In genomic region chr11:65583589-65583988, GRCh38 we compare ENCODE assay signal across 22 cellular contexts. TPM values are rescaled to one million over a fixed set of nuclear protein-coding genes. Genes with fewer than 3 reads are reported as not detected.
A peak's percentile ranks its signal among the peaks of the same experiment; 100 is the strongest.
DNase-seq lines count a peak whose midpoint lies in the region; ATAC-seq and TF ChIP-seq lines count a peak whose summit lies in the region.
"Had no signal": no experiment of that assay in that cellular context is flagged by ENCODE, and none has a peak within 500 bp of the region (broad histone marks: within the 10 kb centered on the region; RNA-seq: fewer than 3 reads in every experiment).

No MANE protein-coding gene starts in this region.

- no peak overlapping the region for H3K4me3 Mint-ChIP-seq in activated T-cell treated with anti-CD3 and anti-CD28 coated beads, Interleukin-2, amount 50 U/mL, for 24 hours
- no peak overlapping the region for H3K4me3 Mint-ChIP-seq in activated CD4-positive, alpha-beta memory T cell treated with anti-CD3 and anti-CD28 coated beads, Interleukin-2, amount 10 ng/mL, durations not matched to agents 7 days and 5 days
- H3K4me3 Mint-ChIP-seq in stimulated activated effector memory CD8-positive, alpha-beta T cell treated with anti-CD3 and anti-CD28 coated beads, Interleukin-12 subunit alpha, Interleukin-12 subunit beta, amount 100 ng/mL, for 72 hours = no peak overlapping the region

- H3K9me3 ChIP-seq in muscle layer of colon (ENCODE audit: low read length) = no peaks in the 10 kb centered on the region
- no peaks in the 10 kb centered on the region for H3K9me3 ChIP-seq in stomach
- H3K9me3 ChIP-seq: left ventricle myocardium inferior, suprapubic skin, uterus had no signal

- peak overlapping the region; percentile 15 for H3K27ac ChIP-seq in muscle layer of colon (ENCODE audit: low read depth, low read length)
- no peak overlapping the region for H3K27ac ChIP-seq in brain microvascular endothelial cell
- H3K27ac ChIP-seq in stomach = peak overlapping the region in 2 of 5 donors; percentile 7 to 78
- H3K27ac ChIP-seq: epithelial cell of prostate, left ventricle myocardium inferior, suprapubic skin, uterus had no signal

- no peak for DNase-seq in activated T-cell treated with anti-CD3 and anti-CD28 coated beads, Interleukin-2, amount 50 U/mL, for 24 hours
- no peak for DNase-seq in activated T-cell treated with anti-CD3 and anti-CD28 coated beads, Interleukin-2, amount 50 U/mL, for 48 hours
- DNase-seq in activated CD4-positive, alpha-beta memory T cell treated with anti-CD3 and anti-CD28 coated beads, Interleukin-2, amount 10 ng/mL, durations not matched to agents 7 days and 5 days = no peak
- no peak for DNase-seq in stimulated activated effector memory CD8-positive, alpha-beta T cell treated with anti-CD3 and anti-CD28 coated beads, Interleukin-12 subunit alpha, Interleukin-12 subunit beta, amount 100 ng/mL, for 72 hours (ENCODE audit: low spot score in 2 of 2)
- DNase-seq in brain microvascular endothelial cell (no peak), stomach (no peak)
- DNase-seq: activated naive CD4-positive, alpha-beta T cell treated with Interleukin-2 at 50 U/mL for 16 hours; C1 segment of cervical spinal cord; central memory CD4-positive, alpha-beta T cell; left ventricle myocardium inferior; NCI-H1092 treated with DMSO at 0.1 percent for 48 hours; NCI-H2029; NCI-H446; occipital lobe; SHP77; uterus had no signal

- H3K36me3 ChIP-seq in muscle layer of colon (ENCODE audit: insufficient read depth, low read length) (peaks cover 72% of the 10 kb centered on the region), brain microvascular endothelial cell (replicated peaks) (peaks cover 36% of the 10 kb centered on the region), stomach (peaks cover 48 to 89% (median 77%) of the 10 kb centered on the region in 4 donors)
- H3K36me3 ChIP-seq: uterus had no signal

- H3K27me3 ChIP-seq in muscle layer of colon (ENCODE audit: control insufficient read depth in 1 of 2, insufficient read depth in 2 of 2, low read length in 2 of 2) (no peaks in the 10 kb centered on the region), brain microvascular endothelial cell (replicated peaks) (no peaks in the 10 kb centered on the region), stomach (no peaks in the 10 kb centered on the region)
- H3K27me3 ChIP-seq: suprapubic skin, uterus had no signal

- no peak overlapping the region for H3K9ac ChIP-seq in muscle layer of colon (ENCODE audit: low read length)

- H3K9me3 Mint-ChIP-seq in activated T-cell treated with anti-CD3 and anti-CD28 coated beads, Interleukin-2, amount 50 U/mL, for 24 hours = no peaks in the 10 kb centered on the region
- no peaks in the 10 kb centered on the region for H3K9me3 Mint-ChIP-seq in activated CD4-positive, alpha-beta memory T cell treated with anti-CD3 and anti-CD28 coated beads, Interleukin-2, amount 10 ng/mL, durations not matched to agents 7 days and 5 days
- H3K9me3 Mint-ChIP-seq in stimulated activated effector memory CD8-positive, alpha-beta T cell treated with anti-CD3 and anti-CD28 coated beads, Interleukin-12 subunit alpha, Interleukin-12 subunit beta, amount 100 ng/mL, for 72 hours = no peaks in the 10 kb centered on the region
- H3K9me3 Mint-ChIP-seq: GM23338 had no signal

- no peak for TF ChIP-seq CTCF in brain microvascular endothelial cell (IDR thresholded peaks at IDR 0.05; ENCODE audit: low read depth, low read length, missing control alignments)
- TF ChIP-seq CTCF in stomach (IDR thresholded peaks at IDR 0.05) = no peak

- WGBS in stomach, 5 donors = 80 to 100% (median 93%) methylated on average over 3 to 10 of the region's 10 CpGs

- no peak overlapping the region for H3K4me3 ChIP-seq in muscle layer of colon (ENCODE audit: low read depth in 1 of 2, low read length in 2 of 2)
- no peak overlapping the region for H3K4me3 ChIP-seq in brain microvascular endothelial cell (ENCODE audit: low read depth, low read length)
- H3K4me3 ChIP-seq in stomach = no peak overlapping the region
- H3K4me3 ChIP-seq: left ventricle myocardium inferior, suprapubic skin, uterus had no signal

- POLR2A ChIA-PET in activated CD4-positive, alpha-beta memory T cell treated with anti-CD3 and anti-CD28 coated beads, Interleukin-2, amount 10 ng/mL, durations not matched to agents 7 days and 5 days (lab: Charles Lee) = interaction anchor here (1.3 to 1.4 kb wide), 3 partner anchors 8 to 18 kb away, joined by 3 to 8 read pairs (median 3); partner anchors contain the start of gene EHBP1L1

- no peak for TF ChIP-seq EP300 in stomach (IDR thresholded peaks at IDR 0.05)

- peak overlapping the region; percentile 68 for H3K27ac Mint-ChIP-seq in activated T-cell treated with anti-CD3 and anti-CD28 coated beads, Interleukin-2, amount 50 U/mL, for 24 hours
- H3K27ac Mint-ChIP-seq in activated CD4-positive, alpha-beta memory T cell treated with anti-CD3 and anti-CD28 coated beads, Interleukin-2, amount 10 ng/mL, durations not matched to agents 7 days and 5 days = peak overlapping the region; percentile 50
- peak overlapping the region; percentile 94 for H3K27ac Mint-ChIP-seq in stimulated activated effector memory CD8-positive, alpha-beta T cell treated with anti-CD3 and anti-CD28 coated beads, Interleukin-12 subunit alpha, Interleukin-12 subunit beta, amount 100 ng/mL, for 72 hours
- H3K27ac Mint-ChIP-seq: GM23338 had no signal

- H3K4me1 ChIP-seq in muscle layer of colon (ENCODE audit: insufficient read depth, low read length) (peaks cover 44% of the 10 kb centered on the region), stomach (peaks cover 29 to 80% (median 48%) of the 10 kb centered on the region in 4 donors)

- H3K27me3 Mint-ChIP-seq in activated T-cell treated with anti-CD3 and anti-CD28 coated beads, Interleukin-2, amount 50 U/mL, for 24 hours = no peaks in the 10 kb centered on the region
- H3K27me3 Mint-ChIP-seq in activated CD4-positive, alpha-beta memory T cell treated with anti-CD3 and anti-CD28 coated beads, Interleukin-2, amount 10 ng/mL, durations not matched to agents 7 days and 5 days = no peaks in the 10 kb centered on the region

- in situ Hi-C loops in brain microvascular endothelial cell (cut with HindIII; ENCODE audit: low pct_ligation_motif_present, low sequenced_read_pairs) = no loop called here

- H3K36me3 Mint-ChIP-seq in activated T-cell treated with anti-CD3 and anti-CD28 coated beads, Interleukin-2, amount 50 U/mL, for 24 hours (ENCODE audit: low read depth) = peaks cover 90% of the 10 kb centered on the region
- peaks cover 65% of the 10 kb centered on the region for H3K36me3 Mint-ChIP-seq in activated CD4-positive, alpha-beta memory T cell treated with anti-CD3 and anti-CD28 coated beads, Interleukin-2, amount 10 ng/mL, durations not matched to agents 7 days and 5 days (ENCODE audit: low read depth)
- peaks cover 94% of the 10 kb centered on the region for H3K36me3 Mint-ChIP-seq in stimulated activated effector memory CD8-positive, alpha-beta T cell treated with anti-CD3 and anti-CD28 coated beads, Interleukin-12 subunit alpha, Interleukin-12 subunit beta, amount 100 ng/mL, for 72 hours

- CTCF ChIA-PET in activated CD4-positive, alpha-beta memory T cell treated with anti-CD3 and anti-CD28 coated beads, Interleukin-2, amount 10 ng/mL, durations not matched to agents 7 days and 5 days (lab: Charles Lee) = interaction anchor here (1.2 kb wide), 2 partner anchors 11 to 42 kb away, joined by 5 read pairs; no protein-coding TSS in a partner anchor

- H3K4me1 Mint-ChIP-seq in activated T-cell treated with anti-CD3 and anti-CD28 coated beads, Interleukin-2, amount 50 U/mL, for 24 hours (ENCODE audit: low read depth) = peaks cover 37% of the 10 kb centered on the region
- peaks cover 61% of the 10 kb centered on the region for H3K4me1 Mint-ChIP-seq in activated CD4-positive, alpha-beta memory T cell treated with anti-CD3 and anti-CD28 coated beads, Interleukin-2, amount 10 ng/mL, durations not matched to agents 7 days and 5 days
- H3K4me1 Mint-ChIP-seq in stimulated activated effector memory CD8-positive, alpha-beta T cell treated with anti-CD3 and anti-CD28 coated beads, Interleukin-12 subunit alpha, Interleukin-12 subunit beta, amount 100 ng/mL, for 72 hours = peaks cover 76% of the 10 kb centered on the region

- intact Hi-C loops in stomach (cut with DNase I; ENCODE audit: low total_unique reads) = no loop called here

- ATAC-seq in stimulated activated effector memory CD8-positive, alpha-beta T cell treated with anti-CD3 and anti-CD28 coated beads, Interleukin-12 subunit alpha, Interleukin-12 subunit beta, amount 100 ng/mL, for 72 hours = no peak
- ATAC-seq in GM19035 (IDR thresholded peaks at IDR 0.05; ENCODE audit: unreplicated experiment) = no peak
- ATAC-seq: GM23338 had no signal

- TF ChIP-seq POLR2A in stomach (IDR thresholded peaks at IDR 0.05) = no peak

RNA-seq across cellular contexts. Expression of gene EHBP1L1, which starts 7.7 kb away (rescaled TPM):
- total RNA-seq in activated CD4-positive, alpha-beta memory T cell treated with anti-CD3 and anti-CD28 coated beads, Interleukin-2, amount 10 ng/mL, durations not matched to agents 7 days and 5 days = 100 to 1,000 TPM; 118 to 119 TPM
- 100 to 1,000 TPM in 4 of 5 donors, 10 to 100 TPM in 1; 43.0 to 200 (median 126) TPM for total RNA-seq in stomach
- 10 to 100 TPM; 28.0 to 67.6 (median 49.2) TPM for polyA plus RNA-seq in stomach

RNA-seq across cellular contexts. Expression of gene FAM89B, which starts 11.3 kb away (rescaled TPM):
- total RNA-seq in activated CD4-positive, alpha-beta memory T cell treated with anti-CD3 and anti-CD28 coated beads, Interleukin-2, amount 10 ng/mL, durations not matched to agents 7 days and 5 days = 10 to 100 TPM; 45.6 to 48.0 TPM
- total RNA-seq in stomach = 10 to 100 TPM in 4 of 5 donors, 1 to 10 TPM in 1; 3.9 to 57.8 (median 48.1) TPM
- 10 to 100 TPM; 63.4 to 68.2 (median 65.1) TPM for polyA plus RNA-seq in stomach

RNA-seq across cellular contexts. Expression of gene KCNK7, which starts 12.0 kb away (rescaled TPM):
- total RNA-seq in activated CD4-positive, alpha-beta memory T cell treated with anti-CD3 and anti-CD28 coated beads, Interleukin-2, amount 10 ng/mL, durations not matched to agents 7 days and 5 days = 1 to 10 TPM in 1 of 2 experiments, under 1 TPM in 1; 0.80 to 1.0 TPM
- 1 to 10 TPM in 1 of 5 donors, under 1 TPM in 1, not detected in 3; 0.58 to 2.6 TPM for total RNA-seq in stomach
- polyA plus RNA-seq in stomach = 1 to 10 TPM in 2 of 3 donors, not detected in 1; 3.5 to 5.8 TPM
- total RNA-seq: fibroblast of villous mesenchyme, GM23338 had no signal

RNA-seq across cellular contexts. Expression of gene ZNRD2, which starts 13.3 kb away (rescaled TPM):
- 10 to 100 TPM; 25.3 to 27.8 TPM for total RNA-seq in activated CD4-positive, alpha-beta memory T cell treated with anti-CD3 and anti-CD28 coated beads, Interleukin-2, amount 10 ng/mL, durations not matched to agents 7 days and 5 days
- total RNA-seq in stomach = 10 to 100 TPM; 17.7 to 99.1 (median 51.9) TPM
- polyA plus RNA-seq in stomach = 10 to 100 TPM; 49.6 to 56.6 (median 51.8) TPM

RNA-seq across cellular contexts. Expression of gene LTBP3, which starts 25.4 kb away (rescaled TPM):
- total RNA-seq in activated CD4-positive, alpha-beta memory T cell treated with anti-CD3 and anti-CD28 coated beads, Interleukin-2, amount 10 ng/mL, durations not matched to agents 7 days and 5 days = 10 to 100 TPM; 55.4 to 60.0 TPM
- total RNA-seq in stomach = 100 to 1,000 TPM in 4 of 5 donors, 10 to 100 TPM in 1; 35.1 to 452 (median 117) TPM
- polyA plus RNA-seq in stomach = 10 to 100 TPM; 26.9 to 58.2 (median 28.7) TPM
